13 cellular contexts compared by ENCODE assay signal in genomic region chr1:11912482-11913186, GRCh38. TPM values are rescaled to one million over a fixed set of nuclear protein-coding genes. Genes with fewer than 3 reads are reported as not detected.
"Had no signal": no experiment of that assay in that cellular context is flagged by ENCODE, and none has a peak within 500 bp of the region (broad histone marks: within the 10 kb centered on the region; RNA-seq: fewer than 3 reads in every experiment).

No MANE protein-coding gene starts in this region.

RNA-seq across cellular contexts. Expression of gene NPPB, which starts 53.9 kb away (rescaled TPM):
- total RNA-seq: activated naive CD4-positive, alpha-beta T cell treated with anti-CD3 and anti-CD28 coated beads for 36 hours; activated naive CD8-positive, alpha-beta T cell treated with anti-CD3 and anti-CD28 coated beads, Interleukin-2, amount 10 ng/mL, durations not matched to agents 7 days and 5 days; activated T-helper 1 cell treated with anti-CD3 and anti-CD28 coated beads, Interleukin-12 subunit alpha, Interleukin-12 subunit beta, Interleukin-2, Interleukin-4 antibody, amounts not matched to agents 30 ng/mL and 10 ng/mL and 1 ng/mL, durations not matched to agents 14 hours and 24 hours and 36 hours; breast epithelium; esophagus squamous epithelium; liver; omental fat pad; sciatic nerve; SK-MEL-5; T-cell; tibial nerve; urinary bladder had no signal
- polyA plus RNA-seq: liver, mammary epithelial cell, urinary bladder had no signal
